In the genomic region with DNA sequence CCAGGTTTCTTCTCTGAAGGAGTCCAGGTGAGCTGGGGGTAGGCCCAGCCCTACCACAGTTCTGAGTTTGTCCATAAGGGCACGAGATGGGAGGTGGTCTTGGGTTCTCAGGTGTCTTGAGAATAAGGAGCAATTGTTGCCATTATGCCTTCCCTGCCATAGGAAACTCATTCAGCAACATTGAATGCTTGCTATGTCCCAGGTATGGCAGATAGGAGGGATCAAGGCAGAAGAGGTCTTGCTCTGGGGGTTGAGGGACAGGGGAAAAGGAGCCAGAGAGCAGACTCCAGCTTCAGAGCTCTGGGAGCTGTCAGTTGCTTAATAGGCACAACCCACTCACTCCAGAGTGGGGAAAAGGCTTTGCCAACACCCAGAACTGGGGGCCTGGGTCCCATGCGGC, we compare ENCODE assay signal across 1 cellular context.
TF ChIP-seq lines count a peak whose summit lies in the region.

No MANE protein-coding gene starts in this region.

TF ChIP-seq in HepG2, 621 proteins besides CTCF, POLR2A, EP300 and RAD21:
- TF ChIP-seq RBFOX2 (IDR thresholded peaks at IDR 0.05; ENCODE audit: low read depth, low read length) (no peak), PTBP1 (IDR thresholded peaks at IDR 0.05; ENCODE audit: low read depth, low read length, poor library complexity, severe bottlenecking) (no peak), KDM1A (CRISPR knock-in tag; IDR thresholded peaks at IDR 0.05) (no peak), GTF2F1 (IDR thresholded peaks at IDR 0.05; ENCODE audit: low read length) (no peak), FOXM1 (CRISPR knock-in tag; IDR thresholded peaks at IDR 0.05) (no peak), NFRKB (IDR thresholded peaks at IDR 0.05) (no peak), ZNF557 (CRISPR knock-in tag; IDR thresholded peaks at IDR 0.05) (no peak), ISL2 (CRISPR knock-in tag; IDR thresholded peaks at IDR 0.05) (no peak), SNRNP70 (IDR thresholded peaks at IDR 0.05; ENCODE audit: low read depth, low read length) (no peak)
TF ChIP-seq in HepG2: peak in this region for 0.
